ENCODE assay signal across 22 cellular contexts in the genomic region with DNA sequence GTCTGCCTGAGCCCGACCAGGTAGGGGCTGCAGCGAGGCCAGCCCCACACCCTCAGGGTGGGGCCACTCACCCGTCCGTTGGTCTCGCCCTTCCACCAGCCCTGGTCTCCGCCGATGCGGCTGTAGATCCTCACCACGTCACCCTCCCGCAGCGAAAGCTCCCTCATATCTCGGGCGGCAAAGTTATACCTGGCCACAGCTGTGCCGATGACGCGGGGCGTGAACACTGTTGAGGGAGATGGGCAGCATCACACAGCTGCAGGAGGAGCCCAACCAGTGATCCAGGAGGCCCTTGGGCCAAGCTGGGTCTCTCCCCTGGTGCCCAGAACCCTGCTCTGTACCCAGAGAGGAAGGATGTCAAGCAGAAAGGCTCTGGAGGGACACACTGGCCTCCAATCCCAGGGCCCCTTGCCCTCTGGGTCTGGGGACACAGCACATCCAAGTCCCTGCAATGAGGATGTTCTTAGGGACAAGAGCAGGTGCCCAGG. TPM values are rescaled to one million over a fixed set of nuclear protein-coding genes. Genes with fewer than 3 reads are reported as not detected.
DNase-seq lines count a peak whose midpoint lies in the region; ATAC-seq and TF ChIP-seq lines count a peak whose summit lies in the region.
"Had no signal": no experiment of that assay in that cellular context is flagged by ENCODE, and none has a peak within 500 bp of the region (broad histone marks: within the 10 kb centered on the region; RNA-seq: fewer than 3 reads in every experiment).

No MANE protein-coding gene starts in this region.

- H3K4me3 Mint-ChIP-seq in chondrocyte (ENCODE audit: unreplicated experiment), result no peak overlapping the region
- H3K4me3 Mint-ChIP-seq: activated naive CD8-positive, alpha-beta T cell; activated T-cell treated with anti-CD3 and anti-CD28 coated beads, Interleukin-2, amount 50 U/mL, for 24 hours; IgD-negative memory B cell had no signal

- no peak overlapping the region for H2BK120ac ChIP-seq in neuronal stem cell (ENCODE audit: low read depth, low read length)

- peaks cover 74% of the 10 kb centered on the region for H3K36me3 ChIP-seq in left ventricle myocardium inferior
- H3K36me3 ChIP-seq in neuronal stem cell (replicated peaks in 1 of 2; ENCODE audit: control insufficient read depth in 2 of 2, insufficient read depth in 2 of 2, low read length in 2 of 2), result peaks cover 26 to 96% of the 10 kb centered on the region in 2 donors
- H3K36me3 ChIP-seq in upper lobe of right lung, result peaks cover 38% of the 10 kb centered on the region

- TF ChIP-seq CTCF in left ventricle myocardium inferior (IDR thresholded peaks at IDR 0.05; ENCODE audit: borderline replicate concordance), result no peak
- TF ChIP-seq CTCF in chondrocyte (IDR thresholded peaks at IDR 0.05), result no peak
- no peak for TF ChIP-seq CTCF in upper lobe of right lung (IDR thresholded peaks at IDR 0.05)

- H4K8ac ChIP-seq in neuronal stem cell (ENCODE audit: low read depth, low read length), result no peak overlapping the region

- H2BK12ac ChIP-seq in neuronal stem cell (ENCODE audit: low read length), result no peak overlapping the region

- no peak overlapping the region for H2AFZ ChIP-seq in neuronal stem cell (ENCODE audit: low read length)
- H2AFZ ChIP-seq: hepatocyte had no signal

- intact Hi-C loops in right cardiac atrium (cut with DNase I) (no loop called here), left ventricle myocardium inferior (cut with micrococcal nuclease) (no loop called here), upper lobe of right lung (cut with DNase I) (no loop called here)

- H3K4me2 ChIP-seq in neuronal stem cell (ENCODE audit: insufficient read depth, low read length, poor library complexity, severe bottlenecking), result no peak overlapping the region
- H3K4me2 ChIP-seq: hepatocyte had no signal

- H2BK5ac ChIP-seq in neuronal stem cell (ENCODE audit: low read length), result peak overlapping the region; percentile 59

- H3K4ac ChIP-seq in neuronal stem cell (ENCODE audit: low read length), result no peak overlapping the region

- no peak overlapping the region for H3K18ac ChIP-seq in neuronal stem cell (ENCODE audit: low read length)

- DNase-seq in right cardiac atrium, result peak in 2 of 3 donors; percentile 9 to 53
- DNase-seq in left ventricle myocardium inferior, result no peak
- DNase-seq in chondrocyte (ENCODE audit: low spot score), result peak; percentile 47
- no peak for DNase-seq in neuronal stem cell (ENCODE audit: low spot score)
- DNase-seq in upper lobe of right lung, result peak; percentile 54
- DNase-seq in activated gamma-delta T cell treated with Interleukin-2 at 50 U/mL for 16 hours, result no peak
- DNase-seq in NCI-H226, result no peak
- no peak for DNase-seq in NOMO-1 treated with DMSO at 0.1 percent for 48 hours (lab: John Stamatoyannopoulos, UW; ENCODE audit: unreplicated experiment)
- DNase-seq: activated CD4-positive, alpha-beta T cell treated with anti-CD3 and anti-CD28 coated beads, Interleukin-2, amount 50 U/mL, for 48 hours; effector memory CD4-positive, alpha-beta T cell; foreskin melanocyte; mammary epithelial cell; NCI-H1417 treated with DMSO at 0.1 percent for 48 hours; NCI-H510A; occipital lobe had no signal

- no peak overlapping the region for H2BK15ac ChIP-seq in neuronal stem cell (ENCODE audit: low read length)

- H3K27me3 Mint-ChIP-seq in chondrocyte (ENCODE audit: low read depth), result no peaks in the 10 kb centered on the region
- H3K27me3 Mint-ChIP-seq: activated naive CD8-positive, alpha-beta T cell; activated T-cell treated with anti-CD3 and anti-CD28 coated beads, Interleukin-2, amount 50 U/mL, for 24 hours; IgD-negative memory B cell had no signal

- H3K27ac ChIP-seq in right cardiac atrium (ENCODE audit: low read length) (no peak overlapping the region), left ventricle myocardium inferior (replicated peaks) (no peak overlapping the region), neuronal stem cell (replicated peaks; ENCODE audit: low read length) (no peak overlapping the region), upper lobe of right lung (no peak overlapping the region)
- H3K27ac ChIP-seq: hepatocyte, SK-N-MC, suprapubic skin had no signal

- H3K9ac ChIP-seq in neuronal stem cell (ENCODE audit: low read depth, low read length, poor library complexity), result no peak overlapping the region

- H3K9me3 Mint-ChIP-seq in chondrocyte (ENCODE audit: low read depth), result peaks cover 5% of the 10 kb centered on the region

- H3K14ac ChIP-seq in neuronal stem cell (ENCODE audit: low read length), result no peak overlapping the region

- H3K36me3 Mint-ChIP-seq in chondrocyte (ENCODE audit: low read depth), result peaks cover 29% of the 10 kb centered on the region

- no peak for ATAC-seq in right cardiac atrium
- no peak for ATAC-seq in upper lobe of right lung
- ATAC-seq: esophagus mucosa had no signal

- WGBS in right cardiac atrium, result 95% methylated on average over 17 of the region's 17 CpGs
- no CpG with 5 or more reads among the region's 17 CpGs for WGBS in neuronal stem cell (ENCODE audit: extremely low coverage in 2 of 2, insufficient read length in 2 of 2, insufficient replicate concordance in 1 of 2), 2 donors

- no peak overlapping the region for H3K27ac Mint-ChIP-seq in chondrocyte (ENCODE audit: unreplicated experiment)
- H3K27ac Mint-ChIP-seq: activated naive CD8-positive, alpha-beta T cell; activated T-cell treated with anti-CD3 and anti-CD28 coated beads, Interleukin-2, amount 50 U/mL, for 24 hours; IgD-negative memory B cell had no signal

- H4K91ac ChIP-seq in neuronal stem cell (ENCODE audit: low read depth, low read length, poor library complexity), result no peak overlapping the region

- H3K9me3 ChIP-seq in right cardiac atrium (ENCODE audit: control insufficient read depth, low read length), result no peaks in the 10 kb centered on the region
- H3K9me3 ChIP-seq in left ventricle myocardium inferior (replicated peaks), result peaks cover 38% of the 10 kb centered on the region
- H3K9me3 ChIP-seq in neuronal stem cell (replicated peaks in 1 of 2; ENCODE audit: control insufficient read depth in 2 of 2, insufficient read depth in 1 of 2, low read depth in 1 of 2, low read length in 2 of 2), result peaks cover 8 to 28% of the 10 kb centered on the region in 2 donors
- H3K9me3 ChIP-seq in upper lobe of right lung, result peaks cover 7% of the 10 kb centered on the region

- peak overlapping the region; percentile 65 for H3K23ac ChIP-seq in neuronal stem cell (ENCODE audit: low read depth, low read length, poor library complexity)

- H3K27me3 ChIP-seq in right cardiac atrium (ENCODE audit: control insufficient read depth, insufficient read depth) (no peaks in the 10 kb centered on the region), left ventricle myocardium inferior (ENCODE audit: low read depth) (no peaks in the 10 kb centered on the region), neuronal stem cell (ENCODE audit: control insufficient read depth in 3 of 3, insufficient read depth in 3 of 3, low read depth in 1 of 3, low read length in 3 of 3) (no peaks in the 10 kb centered on the region), upper lobe of right lung (no peaks in the 10 kb centered on the region)
- H3K27me3 ChIP-seq: hepatocyte, suprapubic skin had no signal

- H2AK5ac ChIP-seq in neuronal stem cell (ENCODE audit: low read depth, low read length), result no peak overlapping the region

- H3K79me1 ChIP-seq in neuronal stem cell (ENCODE audit: low read depth, low read length), result no peaks in the 10 kb centered on the region

- H3K4me3 ChIP-seq in right cardiac atrium (ENCODE audit: low read length) (no peak overlapping the region), left ventricle myocardium inferior (no peak overlapping the region), neuronal stem cell (ENCODE audit: low read length in 2 of 2) (peak overlapping the region in 1 of 2 donors; percentile 39), upper lobe of right lung (no peak overlapping the region)
- H3K4me3 ChIP-seq: hepatocyte, SK-N-MC, suprapubic skin had no signal

- no peaks in the 10 kb centered on the region for H3K4me1 ChIP-seq in right cardiac atrium (ENCODE audit: control insufficient read depth, insufficient read depth, low read length)
- no peaks in the 10 kb centered on the region for H3K4me1 ChIP-seq in left ventricle myocardium inferior
- no peaks in the 10 kb centered on the region for H3K4me1 ChIP-seq in neuronal stem cell (ENCODE audit: control insufficient read depth in 2 of 2, insufficient read depth in 1 of 2, low read depth in 1 of 2, low read length in 2 of 2)
- H3K4me1 ChIP-seq in upper lobe of right lung, result no peaks in the 10 kb centered on the region
- H3K4me1 ChIP-seq: suprapubic skin had no signal

- H3K4me1 Mint-ChIP-seq in chondrocyte (ENCODE audit: low read depth), result peaks cover 6% of the 10 kb centered on the region
- H3K4me1 Mint-ChIP-seq: IgD-negative memory B cell had no signal

RNA-seq across cellular contexts. Expression of a gene that starts 30.3 kb away (rescaled TPM):
- 1 to 10 TPM; 2.5 to 3.2 (median 2.8) TPM for total RNA-seq in right cardiac atrium
- polyA plus RNA-seq in right cardiac atrium, result 1.7 TPM
- total RNA-seq in left ventricle myocardium inferior, result 0.63 TPM
- total RNA-seq in chondrocyte, result 0.74 to 1.2 TPM in 2 of 3 replicates, not detected in the other
- 3.8 TPM for polyA plus RNA-seq in neuronal stem cell (2013, experiment 1 of 2)
- 3.7 TPM for polyA plus RNA-seq in neuronal stem cell (2013, experiment 2 of 2)
- total RNA-seq in upper lobe of right lung, result 6.8 TPM

Comparison
In these comparisons a context has a peak if more than half of its experiments do, and no peak if none do; other contexts are left out.
1. DNase-seq: peak in right cardiac atrium (2 of 3), chondrocyte (single experiment) and upper lobe of right lung (single experiment); none in left ventricle myocardium inferior (single experiment), neuronal stem cell (single experiment), activated gamma-delta T cell treated with Interleukin-2 at 50 U/mL for 16 hours (single experiment), NCI-H226 (single experiment) and NOMO-1 treated with DMSO at 0.1 percent for 48 hours (single experiment).